In genomic region chr10:71241114-71241898, GRCh38 we compare ENCODE assay signal across 11 cellular contexts. TPM values are rescaled to one million over a fixed set of nuclear protein-coding genes. Genes with fewer than 3 reads are reported as not detected.
DNase-seq lines count a peak whose midpoint lies in the region; ATAC-seq and TF ChIP-seq lines count a peak whose summit lies in the region.
"Had no signal": no experiment of that assay in that cellular context is flagged by ENCODE, and none has a peak within 500 bp of the region (broad histone marks: within the 10 kb centered on the region; RNA-seq: fewer than 3 reads in every experiment).

No MANE protein-coding gene starts in this region.

- CTCF ChIA-PET in BJ (lab: Yijun Ruan, JAX): interaction anchor here (0.8 to 2.4 kb wide), 6 partner anchors 14 to 32 kb away, joined by 3 to 12 read pairs (median 5); no protein-coding TSS in a partner anchor

- peak; percentile 31 for DNase-seq in BJ (ENCODE audit: low read depth)
- DNase-seq in RPMI7951 (ENCODE audit: low read depth): peak; percentile 96
- DNase-seq in epithelial cell of prostate (ENCODE audit: low read depth, low spot score): no peak
- peak in 2 of 3 donors; percentile 32 to 48 for DNase-seq in mucosa of descending colon
- no peak for DNase-seq in omental fat pad (ENCODE audit: low spot score)
- DNase-seq: activated CD4-positive, CD25-positive, alpha-beta regulatory T cell; stimulated activated naive CD8-positive, alpha-beta T cell treated with anti-CD3 and anti-CD28 coated beads, Interleukin-15, amount 100 ng/mL, for 72 hours had no signal

- POLR2A ChIA-PET in BJ (lab: Charles Lee): no interaction called here

- no peaks in the 10 kb centered on the region for H3K27me3 ChIP-seq in BJ (ENCODE audit: control insufficient read depth, insufficient read depth, low read length)

- intact Hi-C loops in mucosa of descending colon (cut with DNase I, micrococcal nuclease): no loop called here

- H3K27ac ChIP-seq in epithelial cell of prostate: peak overlapping the region; percentile 96

- H3K4me3 ChIP-seq in BJ (ENCODE audit: low read depth, low read length) (no peak overlapping the region), mucosa of descending colon (no peak overlapping the region)

- no peak for ATAC-seq in mucosa of descending colon
- no peak for ATAC-seq in HG03457 (IDR thresholded peaks at IDR 0.05; ENCODE audit: unreplicated experiment)
- ATAC-seq in HG02798 (IDR thresholded peaks at IDR 0.05; ENCODE audit: poor library complexity, unreplicated experiment): no peak
- no peak for ATAC-seq in GM18517 (IDR thresholded peaks at IDR 0.05; ENCODE audit: unreplicated experiment)
- no peak for ATAC-seq in omental fat pad (ENCODE audit: low FRiP score)
- ATAC-seq: stimulated activated naive CD8-positive, alpha-beta T cell treated with anti-CD3 and anti-CD28 coated beads, Interleukin-15, amount 100 ng/mL, for 72 hours had no signal

- H3K4me1 ChIP-seq in mucosa of descending colon (ENCODE audit: low read depth): peaks cover 39% of the 10 kb centered on the region

- H3K36me3 ChIP-seq in BJ (ENCODE audit: control insufficient read depth, insufficient read depth, low read length) (no peaks in the 10 kb centered on the region), mucosa of descending colon (ENCODE audit: low read depth) (no peaks in the 10 kb centered on the region)

- no peaks in the 10 kb centered on the region for H3K9me3 ChIP-seq in mucosa of descending colon

- TF ChIP-seq CTCF in BJ (IDR thresholded peaks at IDR 0.05; ENCODE audit: insufficient read depth, low read depth, low read length) (no peak), mucosa of descending colon (IDR thresholded peaks at IDR 0.05) (no peak), omental fat pad (IDR thresholded peaks at IDR 0.05) (no peak)

RNA-seq across cellular contexts. Expression of gene UNC5B, which starts 28.9 kb away (rescaled TPM):
- 17.5 and 27.4 TPM in 2 replicates for polyA plus RNA-seq in BJ (2011; rRNA removed)
- 22.5 and 23.6 TPM in 2 replicates for polyA minus RNA-seq in BJ (2011; rRNA and poly(A)+ RNA removed)
- total RNA-seq in RPMI7951 (2014; rRNA removed; shearing (Covaris generic)): 19.3 and 25.3 TPM in 2 replicates
- total RNA-seq in mucosa of descending colon (10 to 100 TPM; 11.0 to 17.4 (median 11.4) TPM), omental fat pad (1 to 10 TPM; 3.4 to 5.2 (median 3.9) TPM)
- total RNA-seq: activated T-helper 2 cell treated with anti-CD3 and anti-CD28 coated beads, Interferon-gamma antibody, Interleukin-2, Interleukin-4, amounts not matched to agents 10 μg/mL and 5 μg/mL and 100 μg/mL, durations not matched to agents 14 hours and 24 hours and 36 hours had no signal

Comparison
In these comparisons a context has a peak if more than half of its experiments do, and no peak if none do; other contexts are left out.
1. DNase-seq: peak in BJ (single experiment), RPMI7951 (single experiment) and mucosa of descending colon (2 of 3); none in epithelial cell of prostate (single experiment) and omental fat pad (single experiment).